In genomic region chr21:41061701-41062100, GRCh38 we compare ENCODE assay signal across 29 cellular contexts.
"Had no signal": no experiment of that assay in that cellular context is flagged by ENCODE, and none has a peak within 500 bp of the region (broad histone marks: within the 10 kb centered on the region; RNA-seq: fewer than 3 reads in every experiment).

No MANE protein-coding gene starts in this region.

- H3K27me3 ChIP-seq: ascending aorta, cardiac muscle cell had no signal

- H3K9me3 ChIP-seq: ascending aorta had no signal

- FAIRE-seq: bronchial epithelial cell, TTC549 had no signal

- H3K36me3 ChIP-seq: ascending aorta, cardiac muscle cell had no signal

- H3K27ac ChIP-seq: ascending aorta, cardiac muscle cell, VCaP had no signal

- H3K4me3 ChIP-seq: ascending aorta, cardiac muscle cell had no signal

- DNase-seq: activated B cell treated with CpG ODN at 0.5 μM for 24 hours; activated CD4-positive, alpha-beta memory T cell treated with anti-CD3 and anti-CD28 coated beads for 36 hours; activated CD4-positive, alpha-beta T cell treated with anti-CD3 and anti-CD28 coated beads for 4 hours; activated CD4-positive, alpha-beta T cell treated with anti-CD3 and anti-CD28 coated beads, Interleukin-2, amount 10 ng/mL, durations not matched to agents 24 days and 14 days; activated CD4-positive, alpha-beta T cell treated with anti-CD3 and anti-CD28 coated beads, Interleukin-2, amount 50 U/mL, for 1 hour; activated CD4-positive, alpha-beta T cell treated with anti-CD3 and anti-CD28 coated beads, Interleukin-2, amount 50 U/mL, for 4 hours; activated CD4-positive, CD25-positive, alpha-beta regulatory T cell treated with anti-CD3 and anti-CD28 coated beads, Interleukin-2, amount 50 U/mL, for 72 hours; activated CD8-positive, alpha-beta memory T cell treated with anti-CD3 and anti-CD28 coated beads, Interleukin-2, amount 10 ng/mL, durations not matched to agents 7 days and 5 days; activated CD8-positive, alpha-beta memory T cell treated with anti-CD3 and anti-CD28 coated beads, Interleukin-2, amount 50 U/mL, for 48 hours; activated CD8-positive, alpha-beta T cell treated with anti-CD3 and anti-CD28 coated beads for 36 hours; activated effector memory CD4-positive, alpha-beta T cell treated with Interleukin-2 at 50 U/mL for 16 hours; activated gamma-delta T cell; activated naive CD4-positive, alpha-beta T cell treated with anti-CD3 and anti-CD28 coated beads, Interleukin-2, amount 10 ng/mL, durations not matched to agents 7 days and 5 days; activated naive CD4-positive, alpha-beta T cell treated with Interleukin-2 at 50 U/mL for 16 hours; activated naive CD8-positive, alpha-beta T cell treated with anti-CD3 and anti-CD28 coated beads, Interleukin-2, amount 10 ng/mL, durations not matched to agents 7 days and 5 days; activated naive CD8-positive, alpha-beta T cell treated with anti-CD3 and anti-CD28 coated beads, Interleukin-2, amount 50 U/mL, for 24 hours; activated T-cell treated with anti-CD3 and anti-CD28 coated beads, Interleukin-2, amount 50 U/mL, for 24 hours; activated T-cell treated with anti-CD3 and anti-CD28 coated beads, Interleukin-2, amount 50 U/mL, for 48 hours; amygdala; anterior cingulate cortex; central memory CD4-positive, alpha-beta T cell; T-helper 1 cell; T-helper 2 cell; T-helper 9 cell had no signal

- H3K4me1 ChIP-seq: ascending aorta had no signal
